Comparison of ENCODE assay signal across 8 cellular contexts in genomic region chr14:64717870-64718269, GRCh38. TPM values are rescaled to one million over a fixed set of nuclear protein-coding genes. Genes with fewer than 3 reads are reported as not detected.
DNase-seq lines count a peak whose midpoint lies in the region; ATAC-seq lines count a peak whose summit lies in the region.

No MANE protein-coding gene starts in this region.

- no peak for ATAC-seq in T-cell (replicated peaks in 1 of 4)
- peak in 1 of 2 donors; percentile 8 for ATAC-seq in right cardiac atrium
- no peak for ATAC-seq in sciatic nerve
- ATAC-seq in HG03196 (IDR thresholded peaks at IDR 0.05; ENCODE audit: unreplicated experiment) = no peak

- H3K9me3 ChIP-seq in right cardiac atrium (ENCODE audit: control insufficient read depth, low read length) = no peaks in the 10 kb centered on the region

- H3K27ac Mint-ChIP-seq in T-cell = peak overlapping the region; percentile 85

- POLR2A ChIA-PET in T-cell (lab: Charles Lee) = interaction anchor here in 1 of 2 donors (0.6 kb wide), 1 partner anchor 13 kb away, joined by 5 read pairs; the partner anchor contains the start of gene PLEKHG3

- intact Hi-C loops in right cardiac atrium (cut with DNase I) (no loop called here), sciatic nerve (cut with DNase I) (no loop called here)

- H3K4me3 Mint-ChIP-seq in T-cell = no peak overlapping the region

- H3K27me3 ChIP-seq in right cardiac atrium (ENCODE audit: control insufficient read depth, insufficient read depth) = no peaks in the 10 kb centered on the region

- CTCF ChIA-PET in T-cell (lab: Charles Lee) = interaction anchor here in 1 of 2 donors (1.4 kb wide), 1 partner anchor 21 kb away, joined by 3 read pairs; no protein-coding TSS in a partner anchor

- WGBS in right cardiac atrium = 27% methylated on average over 6 of the region's 6 CpGs

- H3K4me3 ChIP-seq in right cardiac atrium (ENCODE audit: low read length) = no peak overlapping the region

- peaks cover 41% of the 10 kb centered on the region for H3K4me1 ChIP-seq in right cardiac atrium (ENCODE audit: control insufficient read depth, insufficient read depth, low read length)

- DNase-seq in DMS79 treated with DMSO at 0.1 percent for 48 hours (lab: John Stamatoyannopoulos, UW) (peak; percentile 88), T-cell (no peak), right cardiac atrium (peak in 2 of 3 donors; percentile 75 to 76), sciatic nerve (ENCODE audit: low spot score) (peak; percentile 58), HUDEP-2 (lab: John Stamatoyannopoulos, UW; ENCODE audit: unreplicated experiment in 76 of 76) (no peak), middle frontal gyrus (ENCODE audit: extremely low spot score, low spot score) (no peak)
- DNase-seq in activated CD4-positive, alpha-beta T cell treated with anti-CD3 and anti-CD28 coated beads for 48 hours = no peak

- peaks cover 48 to 96% (median 75%) of the 10 kb centered on the region in 3 donors for H3K4me1 Mint-ChIP-seq in T-cell

- H3K27me3 Mint-ChIP-seq in T-cell = no peaks in the 10 kb centered on the region

- peak overlapping the region; percentile 9 for H3K27ac ChIP-seq in right cardiac atrium (ENCODE audit: low read length)

- H3K36me3 Mint-ChIP-seq in T-cell = peaks cover 3% of the 10 kb centered on the region

- H3K9me3 Mint-ChIP-seq in T-cell = peaks cover 3 to 10% (median 8%) of the 10 kb centered on the region in 3 donors

RNA-seq across cellular contexts. Expression of gene PLEKHG3, which starts 13.6 kb away (rescaled TPM):
- 10 to 100 TPM; 12.4 to 58.2 (median 27.3) TPM for total RNA-seq in T-cell
- total RNA-seq in right cardiac atrium = 10 to 100 TPM; 35.7 to 58.7 (median 50.6) TPM
- 12.6 TPM for polyA plus RNA-seq in right cardiac atrium
- 101 TPM for total RNA-seq in sciatic nerve

Comparison
In these comparisons a context has a peak if more than half of its experiments do, and no peak if none do; other contexts are left out.
1. DNase-seq: peak in DMS79 treated with DMSO at 0.1 percent for 48 hours (single experiment), right cardiac atrium (2 of 3) and sciatic nerve (single experiment); none in T-cell (0 of 34), HUDEP-2 (0 of 76), activated CD4-positive, alpha-beta T cell treated with anti-CD3 and anti-CD28 coated beads for 48 hours (single experiment) and middle frontal gyrus (single experiment).